In the genomic region with DNA sequence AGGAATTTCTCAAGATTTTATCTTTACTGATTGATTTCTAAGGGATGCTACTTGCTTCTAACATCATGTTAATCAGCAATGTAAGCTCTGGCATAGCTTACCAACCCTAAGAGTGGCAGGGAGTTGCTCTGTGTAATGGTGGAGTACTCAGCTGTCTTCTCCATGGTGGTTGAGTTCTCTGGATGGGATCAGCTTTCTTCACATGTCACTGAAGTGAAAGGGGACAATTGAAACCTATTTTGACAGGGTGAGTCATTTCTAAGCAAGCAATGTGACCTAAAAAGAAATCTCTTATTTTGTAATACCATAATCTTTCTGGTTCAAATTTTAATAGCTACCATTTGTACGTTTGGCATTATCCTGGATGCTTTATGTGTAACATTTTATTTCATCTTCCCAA, we compare ENCODE assay signal across 20 cellular contexts.
"Had no signal": no experiment of that assay in that cellular context is flagged by ENCODE, and none has a peak within 500 bp of the region (broad histone marks: within the 10 kb centered on the region; RNA-seq: fewer than 3 reads in every experiment).

No MANE protein-coding gene starts in this region.

- H3K4me3 ChIP-seq: coronary artery, heart left ventricle, mucosa of descending colon, ovary, right atrium auricular region, sigmoid colon, suprapubic skin, thyroid gland, uterus had no signal

- H3K27me3 ChIP-seq: heart left ventricle, ovary, right atrium auricular region, sigmoid colon, suprapubic skin, thyroid gland, uterus had no signal

- H3K36me3 Mint-ChIP-seq: natural killer cell, type B pancreatic cell had no signal

- H3K27ac Mint-ChIP-seq: endodermal cell, natural killer cell had no signal

- H3K4me1 ChIP-seq: heart left ventricle, right atrium auricular region, suprapubic skin, uterus had no signal

- H3K27ac ChIP-seq: coronary artery, heart left ventricle, ovary, right atrium auricular region, sigmoid colon, thyroid gland, uterus had no signal

- H3K9me3 ChIP-seq: mucosa of descending colon, ovary, suprapubic skin, thyroid gland, uterus had no signal

- H3K4me1 Mint-ChIP-seq: natural killer cell had no signal

- H3K4me3 Mint-ChIP-seq: endodermal cell, natural killer cell, neural crest cell had no signal

- H3K36me3 ChIP-seq: heart left ventricle, ovary, right atrium auricular region, sigmoid colon, suprapubic skin, thyroid gland, uterus had no signal

- ATAC-seq: heart left ventricle; mucosa of descending colon; natural killer cell; stimulated activated naive CD8-positive, alpha-beta T cell treated with anti-CD3 and anti-CD28 coated beads, Interleukin-15, Interleukin-2, amounts not matched to agents 100 U/mL and 50 U/mL, for 24 hours had no signal

- DNase-seq: effector CD4-positive, alpha-beta T cell; endodermal cell; erythroblast; heart left ventricle; hypothalamus; kidney glomerular epithelial cell; mucosa of descending colon; natural killer cell; ovary; sigmoid colon; small intestine; stimulated activated CD4-positive, alpha-beta T cell treated with anti-CD3 and anti-CD28 coated beads, Interleukin-2, amount 100 ng/mL, for 48 hours; stimulated activated naive CD8-positive, alpha-beta T cell treated with anti-CD3 and anti-CD28 coated beads, Interleukin-15, Interleukin-2, amounts not matched to agents 100 U/mL and 50 U/mL, for 24 hours; thyroid gland; uterus had no signal
